Comparison of ENCODE assay signal across 8 cellular contexts in the genomic region with DNA sequence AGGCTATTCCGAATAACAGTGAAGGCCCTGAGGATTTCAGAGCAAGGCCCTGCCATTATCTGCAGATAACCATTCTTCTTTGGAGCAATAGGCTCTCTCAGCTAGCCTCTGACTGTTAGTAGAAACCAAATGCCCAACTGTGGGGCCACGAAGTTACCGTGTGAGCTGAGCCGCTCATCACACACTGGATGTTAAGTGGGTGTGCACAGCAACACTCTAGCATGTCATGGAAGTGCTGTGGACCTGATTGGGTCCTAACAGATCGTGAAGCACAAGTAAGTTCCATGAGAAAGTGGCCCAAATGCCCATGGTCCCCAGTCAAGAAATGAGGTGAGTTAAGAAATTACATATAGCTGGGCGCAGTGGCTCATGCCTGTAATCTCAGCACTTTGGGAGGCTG.
"Had no signal": no experiment of that assay in that cellular context is flagged by ENCODE, and none has a peak within 500 bp of the region (broad histone marks: within the 10 kb centered on the region; RNA-seq: fewer than 3 reads in every experiment).

No MANE protein-coding gene starts in this region.

- H3K27ac ChIP-seq: GM23248 had no signal

- DNase-seq: GM23248, GOT3, H7, H9, HCEC 1CT, HFFc6 had no signal

- H3K4me1 ChIP-seq: HAP-1 had no signal

- H3K4me3 ChIP-seq: GM23248, GM23338, HAP-1 had no signal

- H3K36me3 ChIP-seq: HAP-1 had no signal
